ENCODE assay signal across 1 cellular context in genomic region chr22:46090051-46090591, GRCh38.
TF ChIP-seq lines count a peak whose summit lies in the region.

No MANE protein-coding gene starts in this region.

TF ChIP-seq in HepG2, 621 proteins besides CTCF, POLR2A, EP300 and RAD21 (continued from another document):
- TF ChIP-seq ZHX2 (IDR thresholded peaks at IDR 0.05; ENCODE audit: low read depth) = no peak
- TF ChIP-seq ZHX2 (CRISPR knock-in tag; IDR thresholded peaks at IDR 0.05; ENCODE audit: borderline replicate concordance) = no peak
- TF ChIP-seq ZNF564 (CRISPR knock-in tag; IDR thresholded peaks at IDR 0.05) = no peak
- no peak for TF ChIP-seq ATF7-NPFF (CRISPR knock-in tag; IDR thresholded peaks at IDR 0.05; ENCODE audit: low read depth)
- TF ChIP-seq ZNF589 (CRISPR knock-in tag; conservative IDR thresholded peaks at IDR 0.05) = no peak
- no peak for TF ChIP-seq RNF2 (conservative IDR thresholded peaks at IDR 0.05; ENCODE audit: low read depth)
- TF ChIP-seq SNAI1 (CRISPR knock-in tag; IDR thresholded peaks at IDR 0.05; ENCODE audit: borderline replicate concordance) = no peak
- TF ChIP-seq HNRNPK (IDR thresholded peaks at IDR 0.05; ENCODE audit: low read depth, low read length, poor library complexity, severe bottlenecking) = no peak
- no peak for TF ChIP-seq ZBTB42 (CRISPR knock-in tag; IDR thresholded peaks at IDR 0.05)
